ENCODE assay signal across 29 cellular contexts in genomic region chr13:34826432-34826831, GRCh38.
"Had no signal": no experiment of that assay in that cellular context is flagged by ENCODE, and none has a peak within 500 bp of the region (broad histone marks: within the 10 kb centered on the region; RNA-seq: fewer than 3 reads in every experiment).

No MANE protein-coding gene starts in this region.

- H3K4me2 ChIP-seq: neural progenitor cell had no signal

- H3K4me3 ChIP-seq: coronary artery, esophagus squamous epithelium, gastrocnemius medialis, lung, mucosa of descending colon, neural progenitor cell, right atrium auricular region, sigmoid colon, testis, tibial artery, upper lobe of left lung had no signal

- H3K4me3 Mint-ChIP-seq: effector memory CD8-positive, alpha-beta T cell; mesothelial cell of epicardium; naive B cell; natural killer cell treated with Interleukin-12 subunit alpha and Interleukin-12 subunit beta and Interleukin-15 and Interleukin-18, amount 100 ng/mL, for 72 hours; neural progenitor cell; stimulated activated memory B cell treated with anti-CD40 and anti-IgM and Interleukin-4, amounts not matched to agents 10 μg/mL and 1 μg/mL and 100 μg/mL, for 72 hours had no signal

- H3K27me3 Mint-ChIP-seq: effector memory CD8-positive, alpha-beta T cell; naive B cell; natural killer cell treated with Interleukin-12 subunit alpha and Interleukin-12 subunit beta and Interleukin-15 and Interleukin-18, amount 100 ng/mL, for 72 hours; progenitor cell of endocrine pancreas; stimulated activated memory B cell treated with anti-CD40 and anti-IgM and Interleukin-4, amounts not matched to agents 10 μg/mL and 1 μg/mL and 100 μg/mL, for 72 hours had no signal

- H3K4me1 ChIP-seq: esophagus squamous epithelium, gastrocnemius medialis, parathyroid adenoma, right atrium auricular region, testis, tibial artery, upper lobe of left lung had no signal

- H3K27ac Mint-ChIP-seq: effector memory CD8-positive, alpha-beta T cell; mesothelial cell of epicardium; naive B cell; natural killer cell treated with Interleukin-12 subunit alpha and Interleukin-12 subunit beta and Interleukin-15 and Interleukin-18, amount 100 ng/mL, for 72 hours; neural progenitor cell; progenitor cell of endocrine pancreas; stimulated activated memory B cell treated with anti-CD40 and anti-IgM and Interleukin-4, amounts not matched to agents 10 μg/mL and 1 μg/mL and 100 μg/mL, for 72 hours had no signal

- H3K4me1 Mint-ChIP-seq: naive B cell; stimulated activated memory B cell treated with anti-CD40 and anti-IgM and Interleukin-4, amounts not matched to agents 10 μg/mL and 1 μg/mL and 100 μg/mL, for 72 hours had no signal

- H3K27ac ChIP-seq: coronary artery, esophagus squamous epithelium, gastrocnemius medialis, neural progenitor cell, parathyroid adenoma, right atrium auricular region, sigmoid colon, testis, tibial artery, upper lobe of left lung had no signal

- H3K9me3 Mint-ChIP-seq: neural progenitor cell; stimulated activated memory B cell treated with anti-CD40 and anti-IgM and Interleukin-4, amounts not matched to agents 10 μg/mL and 1 μg/mL and 100 μg/mL, for 72 hours had no signal

- DNase-seq: dermis blood vessel endothelial cell; effector memory CD8-positive, alpha-beta T cell; erythroblast; esophagus squamous epithelium; gastrocnemius medialis; head of caudate nucleus; kidney; mesenchymal stem cell; mucosa of descending colon; naive B cell; sigmoid colon; stimulated activated CD4-positive, alpha-beta T cell treated with anti-CD3 and anti-CD28 coated beads, Interleukin-2, amount 100 ng/mL, for 24 hours; stimulated activated CD4-positive, alpha-beta T cell treated with anti-CD3 and anti-CD28 coated beads, Interleukin-4, amount 100 ng/mL, for 4 hours; stimulated activated naive CD8-positive, alpha-beta T cell treated with anti-CD3 and anti-CD28 coated beads, Interleukin-15, Interleukin-2, amounts not matched to agents 100 U/mL and 50 U/mL, for 24 hours; substantia nigra; testis; tibial artery had no signal

- ATAC-seq: effector memory CD8-positive, alpha-beta T cell; gastrocnemius medialis; left lobe of liver; mucosa of descending colon; natural killer cell treated with Interleukin-12 subunit alpha and Interleukin-12 subunit beta and Interleukin-15 and Interleukin-18, amount 100 ng/mL, for 72 hours; stimulated activated memory B cell treated with anti-CD40 and anti-IgM and Interleukin-4, amounts not matched to agents 10 μg/mL and 1 μg/mL and 100 μg/mL, for 72 hours; stimulated activated naive CD8-positive, alpha-beta T cell treated with anti-CD3 and anti-CD28 coated beads, Interleukin-15, Interleukin-2, amounts not matched to agents 100 U/mL and 50 U/mL, for 24 hours had no signal

- H3K36me3 Mint-ChIP-seq: mesothelial cell of epicardium; naive B cell; natural killer cell treated with Interleukin-12 subunit alpha and Interleukin-12 subunit beta and Interleukin-15 and Interleukin-18, amount 100 ng/mL, for 72 hours; neural progenitor cell; stimulated activated memory B cell treated with anti-CD40 and anti-IgM and Interleukin-4, amounts not matched to agents 10 μg/mL and 1 μg/mL and 100 μg/mL, for 72 hours had no signal

- FAIRE-seq: kidney, urothelium cell line had no signal

- H3K9me3 ChIP-seq: esophagus squamous epithelium, gastrocnemius medialis, mucosa of descending colon, right atrium auricular region, sigmoid colon, testis, tibial artery, upper lobe of left lung had no signal
